22 cellular contexts compared by ENCODE assay signal in the genomic region with DNA sequence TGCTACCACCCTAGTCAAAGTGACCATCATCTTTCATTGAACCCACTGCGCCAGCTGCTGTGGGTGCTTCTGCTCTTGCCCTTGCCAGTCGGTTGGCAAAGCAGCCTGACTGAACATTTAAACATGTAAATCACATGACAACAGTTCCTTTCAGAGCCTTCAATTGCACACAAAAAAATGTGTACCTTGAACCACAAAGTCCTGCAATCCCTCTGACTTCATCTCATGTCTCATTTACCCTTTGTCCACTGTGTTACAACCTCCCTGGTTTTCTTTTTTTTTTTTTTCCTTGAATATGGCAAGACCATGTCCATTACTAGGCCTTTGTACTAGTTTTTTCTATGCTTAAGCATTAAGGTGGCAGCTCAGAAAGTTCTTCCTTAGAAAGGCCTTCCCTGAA.
DNase-seq lines count a peak whose midpoint lies in the region; ATAC-seq and TF ChIP-seq lines count a peak whose summit lies in the region.
"Had no signal": no experiment of that assay in that cellular context is flagged by ENCODE, and none has a peak within 500 bp of the region (broad histone marks: within the 10 kb centered on the region; RNA-seq: fewer than 3 reads in every experiment).

No MANE protein-coding gene starts in this region.

- ATAC-seq in left colon, result peak; percentile 27
- no peak for ATAC-seq in activated CD8-positive, alpha-beta memory T cell treated with anti-CD3 and anti-CD28 coated beads, Interleukin-2, amount 10 ng/mL, durations not matched to agents 7 days and 5 days
- ATAC-seq in HG03175 (IDR thresholded peaks at IDR 0.05; ENCODE audit: unreplicated experiment), result no peak

- intact Hi-C loops in left colon (cut with DNase I, micrococcal nuclease), result no loop called here

- H3K4me1 ChIP-seq in MM.1S (ENCODE audit: low read length) (peaks cover 23% of the 10 kb centered on the region), liver (ENCODE audit: control insufficient read depth in 4 of 4, insufficient read depth in 4 of 4, low read length in 3 of 4) (peaks cover 0 to 15% (median 10%) of the 10 kb centered on the region in 4 donors)
- H3K4me1 ChIP-seq: BE2C; BLaER1 treated with 17β-estradiol and CSF1 and Interleukin-3, amounts not matched to agents 10 nM and 100 nM had no signal

- H3K27me3 ChIP-seq in MM.1S (replicated peaks; ENCODE audit: insufficient read depth, low read length), result no peaks in the 10 kb centered on the region
- H3K27me3 ChIP-seq in liver (ENCODE audit: control insufficient read depth in 4 of 4, insufficient read depth in 4 of 4, low read length in 3 of 4), result no peaks in the 10 kb centered on the region
- H3K27me3 ChIP-seq: BE2C; BLaER1 treated with 17β-estradiol and CSF1 and Interleukin-3, amounts not matched to agents 10 nM and 100 nM had no signal

- peak overlapping the region; percentile 14; the same call in 1 of the 2 replicates for H3K4me2 ChIP-seq in MM.1S (ENCODE audit: low read depth, low read length)
- H3K4me2 ChIP-seq: BLaER1 treated with 17β-estradiol and CSF1 and Interleukin-3, amounts not matched to agents 10 nM and 100 nM had no signal

- CTCF ChIA-PET in activated CD8-positive, alpha-beta memory T cell treated with anti-CD3 and anti-CD28 coated beads, Interleukin-2, amount 10 ng/mL, durations not matched to agents 7 days and 5 days (lab: Charles Lee), result no interaction called here

- DNase-seq in MM.1S, result no peak
- no peak for DNase-seq in left colon
- DNase-seq in AG08395 (ENCODE audit: low spot score), result no peak
- DNase-seq in GM13977 (ENCODE audit: low spot score), result no peak
- DNase-seq in activated CD8-positive, alpha-beta memory T cell treated with anti-CD3 and anti-CD28 coated beads, Interleukin-2, amount 10 ng/mL, durations not matched to agents 7 days and 5 days, result no peak
- DNase-seq: AML-193; BE2C; CD4-positive, alpha-beta T cell; CD8-positive, alpha-beta memory T cell; DMS 273 treated with DMSO at 0.1 percent for 48 hours; DMS79; EL; GDM1; H7; HCEC 1CT had no signal

- TF ChIP-seq CTCF in MM.1S (IDR thresholded peaks at IDR 0.05; ENCODE audit: low read length) (no peak), liver (IDR thresholded peaks at IDR 0.05; ENCODE audit: low read depth, low read length, missing input control) (no peak), nephron (IDR thresholded peaks at IDR 0.05; ENCODE audit: unreplicated experiment in 3 of 3) (no peak), GM13977 (IDR thresholded peaks at IDR 0.05; ENCODE audit: extremely low read depth, insufficient read depth, missing control alignments) (no peak)

- H3K9me3 Mint-ChIP-seq in nephron, result no peaks in the 10 kb centered on the region
- peaks cover 7% of the 10 kb centered on the region for H3K9me3 Mint-ChIP-seq in activated CD8-positive, alpha-beta memory T cell treated with anti-CD3 and anti-CD28 coated beads, Interleukin-2, amount 10 ng/mL, durations not matched to agents 7 days and 5 days (ENCODE audit: low read depth)

- H2AFZ ChIP-seq in MM.1S (ENCODE audit: low read length), result no peak overlapping the region

- 66% methylated on average over 2 of the region's 2 CpGs for WGBS in liver

- H3K27ac ChIP-seq in MM.1S (ENCODE audit: low read length) (peak overlapping the region; percentile 55; the same call in 1 of the 2 replicates), liver (ENCODE audit: low read depth in 1 of 2, low read length in 2 of 2) (no peak overlapping the region)
- H3K27ac ChIP-seq: 22Rv1; BLaER1 treated with 17β-estradiol and CSF1 and Interleukin-3, amounts not matched to agents 10 nM and 100 nM had no signal

- no peaks in the 10 kb centered on the region for H3K9me2 ChIP-seq in MM.1S (replicated peaks; ENCODE audit: insufficient read depth, low read length)

- TF ChIP-seq RAD21 in liver (IDR thresholded peaks at IDR 0.05), result no peak

- no peaks in the 10 kb centered on the region for H3K36me3 ChIP-seq in MM.1S (replicated peaks; ENCODE audit: insufficient read depth, low read length)
- no peaks in the 10 kb centered on the region for H3K36me3 ChIP-seq in liver (ENCODE audit: control insufficient read depth in 4 of 4, insufficient read depth in 3 of 4, low read depth in 1 of 4, low read length in 3 of 4)
- H3K36me3 ChIP-seq: BE2C; BLaER1 treated with 17β-estradiol and CSF1 and Interleukin-3, amounts not matched to agents 10 nM and 100 nM had no signal

- no peaks in the 10 kb centered on the region for H3K79me2 ChIP-seq in MM.1S (ENCODE audit: low read length)

- in situ Hi-C loops in GM13977 (cut with MboI; ENCODE audit: low pct_unique_long_range_greater_than_20kb, low sequenced_read_pairs, unreplicated experiment), result no loop called here

- no peaks in the 10 kb centered on the region for H3K9me3 ChIP-seq in MM.1S (replicated peaks; ENCODE audit: insufficient read depth, low read length)
- H3K9me3 ChIP-seq in liver (ENCODE audit: control insufficient read depth in 4 of 4, low read length in 3 of 4), result no peaks in the 10 kb centered on the region
- H3K9me3 ChIP-seq: BE2C; BLaER1 treated with 17β-estradiol and CSF1 and Interleukin-3, amounts not matched to agents 10 nM and 100 nM had no signal

- H3K4me3 Mint-ChIP-seq in nephron, result no peak overlapping the region
- H3K4me3 Mint-ChIP-seq in activated CD8-positive, alpha-beta memory T cell treated with anti-CD3 and anti-CD28 coated beads, Interleukin-2, amount 10 ng/mL, durations not matched to agents 7 days and 5 days, result no peak overlapping the region
- H3K4me3 Mint-ChIP-seq: CD14-positive monocyte; CD4-positive, alpha-beta T cell; CD8-positive, alpha-beta memory T cell had no signal

- no peaks in the 10 kb centered on the region for H3F3A ChIP-seq in MM.1S (ENCODE audit: insufficient read depth, low read length)

- H3K36me3 Mint-ChIP-seq in nephron (ENCODE audit: low read depth), result no peaks in the 10 kb centered on the region
- H3K36me3 Mint-ChIP-seq in activated CD8-positive, alpha-beta memory T cell treated with anti-CD3 and anti-CD28 coated beads, Interleukin-2, amount 10 ng/mL, durations not matched to agents 7 days and 5 days, result no peaks in the 10 kb centered on the region
- H3K36me3 Mint-ChIP-seq: CD14-positive monocyte; CD8-positive, alpha-beta memory T cell had no signal

- H4K20me1 ChIP-seq in MM.1S (ENCODE audit: insufficient read depth, low read length), result no peaks in the 10 kb centered on the region
- H4K20me1 ChIP-seq: BLaER1 treated with 17β-estradiol and CSF1 and Interleukin-3, amounts not matched to agents 10 nM and 100 nM had no signal

- no peaks in the 10 kb centered on the region for H3K4me1 Mint-ChIP-seq in nephron
- H3K4me1 Mint-ChIP-seq in activated CD8-positive, alpha-beta memory T cell treated with anti-CD3 and anti-CD28 coated beads, Interleukin-2, amount 10 ng/mL, durations not matched to agents 7 days and 5 days, result no peaks in the 10 kb centered on the region
- H3K4me1 Mint-ChIP-seq: CD14-positive monocyte; CD8-positive, alpha-beta memory T cell had no signal

- no peaks in the 10 kb centered on the region for H3K27me3 Mint-ChIP-seq in nephron (ENCODE audit: low read depth)
- no peaks in the 10 kb centered on the region for H3K27me3 Mint-ChIP-seq in activated CD8-positive, alpha-beta memory T cell treated with anti-CD3 and anti-CD28 coated beads, Interleukin-2, amount 10 ng/mL, durations not matched to agents 7 days and 5 days
- H3K27me3 Mint-ChIP-seq: CD4-positive, alpha-beta T cell; CD8-positive, alpha-beta memory T cell had no signal

- H3K4me3 ChIP-seq in MM.1S (ENCODE audit: low read length) (no peak overlapping the region), liver (ENCODE audit: low read depth in 1 of 3, low read length in 3 of 3) (no peak overlapping the region)
- H3K4me3 ChIP-seq: BLaER1 treated with 17β-estradiol and CSF1 and Interleukin-3, amounts not matched to agents 10 nM and 100 nM; GM12878 had no signal

- H3K27ac Mint-ChIP-seq in nephron, result peak overlapping the region in 2 of 3 experiments; percentile 16 to 34
- no peak overlapping the region for H3K27ac Mint-ChIP-seq in activated CD8-positive, alpha-beta memory T cell treated with anti-CD3 and anti-CD28 coated beads, Interleukin-2, amount 10 ng/mL, durations not matched to agents 7 days and 5 days
- H3K27ac Mint-ChIP-seq: CD14-positive monocyte; CD4-positive, alpha-beta T cell; CD8-positive, alpha-beta memory T cell had no signal

- H3K9ac ChIP-seq in MM.1S (ENCODE audit: low read length) (no peak overlapping the region), liver (ENCODE audit: low read depth in 1 of 2, low read length in 2 of 2) (no peak overlapping the region)
- H3K9ac ChIP-seq: BLaER1 treated with 17β-estradiol and CSF1 and Interleukin-3, amounts not matched to agents 10 nM and 100 nM had no signal

TF ChIP-seq in liver, 16 proteins besides CTCF, POLR2A, EP300 and RAD21:
- TF ChIP-seq HNF4A (conservative IDR thresholded peaks at IDR 0.05) (peak; percentile 69 to 72), RXRA (IDR thresholded peaks at IDR 0.05) (peak in 1 of 2 donors; percentile 25), HNF4G (IDR thresholded peaks at IDR 0.05) (peak; percentile 33), SP1 (IDR thresholded peaks at IDR 0.05) (peak; percentile 39)
- TF ChIP-seq, protein P1, sequence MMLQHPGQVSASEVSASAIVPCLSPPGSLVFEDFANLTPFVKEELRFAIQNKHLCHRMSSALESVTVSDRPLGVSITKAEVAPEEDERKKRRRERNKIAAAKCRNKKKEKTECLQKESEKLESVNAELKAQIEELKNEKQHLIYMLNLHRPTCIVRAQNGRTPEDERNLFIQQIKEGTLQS (IDR thresholded peaks at IDR 0.05), result no peak
